Comparison of ENCODE assay signal across 21 cellular contexts in the genomic region with DNA sequence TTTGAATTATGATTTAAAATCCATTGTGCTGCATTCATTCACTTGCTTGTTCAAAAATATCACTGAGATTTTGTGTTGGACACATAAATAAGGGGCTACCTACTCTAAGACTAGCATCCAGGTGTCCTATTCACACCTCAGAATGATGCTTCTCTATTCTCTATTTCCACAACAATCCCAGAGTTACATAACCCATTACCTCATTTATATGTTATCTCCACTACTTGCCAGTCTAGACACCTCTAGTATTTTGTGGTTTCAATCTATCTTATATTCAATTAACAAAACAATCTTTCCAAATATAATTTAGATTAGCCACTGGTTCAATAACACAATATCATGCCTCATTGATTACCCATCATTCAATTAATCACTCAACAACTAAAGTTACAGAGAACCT.
DNase-seq lines count a peak whose midpoint lies in the region; ATAC-seq, FAIRE-seq and TF ChIP-seq lines count a peak whose summit lies in the region.
"Had no signal": no experiment of that assay in that cellular context is flagged by ENCODE, and none has a peak within 500 bp of the region (broad histone marks: within the 10 kb centered on the region; RNA-seq: fewer than 3 reads in every experiment).

No MANE protein-coding gene starts in this region.

- TF ChIP-seq CTCF in HepG2 (CRISPR knock-in tag; IDR thresholded peaks at IDR 0.05) (no peak), pancreas (IDR thresholded peaks at IDR 0.05) (no peak)

- no peak for TF ChIP-seq RAD21 in HepG2 (CRISPR knock-in tag; IDR thresholded peaks at IDR 0.05)

- H3K79me2 ChIP-seq in HepG2 (ENCODE audit: insufficient read depth, low read length): no peaks in the 10 kb centered on the region

- no peaks in the 10 kb centered on the region for H3K36me3 ChIP-seq in HepG2 (replicated peaks in 1 of 2; ENCODE audit: control insufficient read depth in 1 of 2, insufficient read depth in 2 of 2, low read length in 2 of 2)
- no peaks in the 10 kb centered on the region for H3K36me3 ChIP-seq in pancreas
- H3K36me3 ChIP-seq in small intestine (ENCODE audit: control insufficient read depth in 2 of 2, insufficient read depth in 2 of 2, low read length in 2 of 2): no peaks in the 10 kb centered on the region
- H3K36me3 ChIP-seq: BLaER1 treated with 17β-estradiol and CSF1 and Interleukin-3, amounts not matched to agents 10 nM and 100 nM had no signal

- ATAC-seq in HepG2 (peak; percentile 13; the same call in 1 of the 3 replicates), pancreas (peak in 3 of 4 donors; percentile 58 to 71 (median 63)), GM19324 (IDR thresholded peaks at IDR 0.05; ENCODE audit: low FRiP score, unreplicated experiment) (no peak)
- ATAC-seq: CD8-positive, alpha-beta T cell had no signal

- H2AFZ ChIP-seq in HepG2 (ENCODE audit: low read length): no peak overlapping the region

- no peak for TF ChIP-seq POLR2A in HepG2 (IDR thresholded peaks at IDR 0.05; ENCODE audit: insufficient read depth in 1 of 2, low read depth in 2 of 2, low read length in 2 of 2)

- in situ Hi-C loops in HepG2 (cut with HindIII; ENCODE audit: extremely low pct_ligation_motif_present, low pct_unique_long_range_greater_than_20kb): loop anchor here (25.0 kb wide), 1 partner anchor 496 kb away; a partner anchor contains a TSS

- no peaks in the 10 kb centered on the region for H3K27me3 ChIP-seq in HepG2 (ENCODE audit: control insufficient read depth in 1 of 2, insufficient read depth in 2 of 2, low read length in 2 of 2)
- no peaks in the 10 kb centered on the region for H3K27me3 ChIP-seq in pancreas
- H3K27me3 ChIP-seq in small intestine (ENCODE audit: control insufficient read depth in 2 of 2, insufficient read depth in 2 of 2, low read length in 2 of 2): no peaks in the 10 kb centered on the region
- H3K27me3 ChIP-seq: BLaER1 treated with 17β-estradiol and CSF1 and Interleukin-3, amounts not matched to agents 10 nM and 100 nM had no signal

- no peak overlapping the region for H3K27ac ChIP-seq in HepG2 (ENCODE audit: extremely low read length, insufficient read depth, low read length)
- peak overlapping the region in 2 of 4 donors; percentile 0 to 30 for H3K27ac ChIP-seq in pancreas
- no peak overlapping the region for H3K27ac ChIP-seq in small intestine (ENCODE audit: low read depth in 1 of 2, low read length in 1 of 2)
- H3K27ac ChIP-seq: BLaER1 treated with 17β-estradiol and CSF1 and Interleukin-3, amounts not matched to agents 10 nM and 100 nM; C4-2B had no signal

- peaks cover 32% of the 10 kb centered on the region for H3K9me3 ChIP-seq in HepG2 (ENCODE audit: low read length)
- no peaks in the 10 kb centered on the region for H3K9me3 ChIP-seq in pancreas
- H3K9me3 ChIP-seq in small intestine (ENCODE audit: control insufficient read depth, low read depth): no peaks in the 10 kb centered on the region
- H3K9me3 ChIP-seq: BLaER1 treated with 17β-estradiol and CSF1 and Interleukin-3, amounts not matched to agents 10 nM and 100 nM; Caco-2 had no signal

- CTCF ChIA-PET in HepG2 (lab: Yijun Ruan, JAX; ENCODE audit: low intra/inter-chr PET ratio, low total read pairs): no interaction called here

- no peak for TF ChIP-seq EP300 in HepG2 (IDR thresholded peaks at IDR 0.05; ENCODE audit: low read depth in 2 of 2, low read length in 2 of 2)
- no peak for TF ChIP-seq EP300 in HepG2 (CRISPR knock-in tag; IDR thresholded peaks at IDR 0.05; ENCODE audit: borderline replicate concordance)

- POLR2A ChIA-PET in HepG2 (lab: Yijun Ruan, JAX): no interaction called here

- no TSS peak for BruUV-seq in HepG2 (replicated peaks; lab: Mats Ljungman, UMichigan)

- FAIRE-seq in HepG2 (lab: Jason Lieb, UNC): no peak
- no peak for FAIRE-seq in pancreas (lab: Jason Lieb, UNC)
- no peak for FAIRE-seq in small intestine (lab: Jason Lieb, UNC)
- FAIRE-seq: A204.1, D721Med, G401.6, GM12891, GM19239 had no signal

- DNase-seq in HepG2 (ENCODE audit: low spot score) (no peak), pancreas (no peak), small intestine (no peak), AG08396 (ENCODE audit: low spot score) (no peak)
- DNase-seq: 8988T; ACHN; AML-193; Caco-2; Calu3; CD4-positive, alpha-beta T cell; CD8-positive, alpha-beta T cell; DMS79 treated with DMSO at 0.1 percent for 48 hours; GF-D8 had no signal

- H3K4me3 ChIP-seq in HepG2 (replicated peaks in 1 of 3; ENCODE audit: insufficient read depth in 1 of 3, low read depth in 2 of 3, low read length in 3 of 3): no peak overlapping the region
- H3K4me3 ChIP-seq in pancreas: no peak overlapping the region
- H3K4me3 ChIP-seq in small intestine (ENCODE audit: low read depth in 1 of 2, low read length in 2 of 2): no peak overlapping the region
- H3K4me3 ChIP-seq: BLaER1 treated with 17β-estradiol and CSF1 and Interleukin-3, amounts not matched to agents 10 nM and 100 nM had no signal

- H3K4me1 ChIP-seq in HepG2 (ENCODE audit: insufficient read depth, low read length): peaks cover 14% of the 10 kb centered on the region
- peaks cover 0 to 15% (median 9%) of the 10 kb centered on the region in 3 donors for H3K4me1 ChIP-seq in pancreas
- no peaks in the 10 kb centered on the region for H3K4me1 ChIP-seq in small intestine (ENCODE audit: control insufficient read depth in 2 of 2, insufficient read depth in 1 of 2, low read depth in 1 of 2, low read length in 1 of 2)
- H3K4me1 ChIP-seq: BLaER1 treated with 17β-estradiol and CSF1 and Interleukin-3, amounts not matched to agents 10 nM and 100 nM; Caco-2 had no signal

- H4K20me1 ChIP-seq in HepG2 (ENCODE audit: insufficient read depth, low read length): no peaks in the 10 kb centered on the region
- H4K20me1 ChIP-seq: BLaER1 treated with 17β-estradiol and CSF1 and Interleukin-3, amounts not matched to agents 10 nM and 100 nM had no signal

- H3K4me2 ChIP-seq in HepG2 (ENCODE audit: low read depth, low read length): no peak overlapping the region
- H3K4me2 ChIP-seq: BLaER1 treated with 17β-estradiol and CSF1 and Interleukin-3, amounts not matched to agents 10 nM and 100 nM had no signal

- intact Hi-C loops in HepG2 (cut with micrococcal nuclease; ENCODE audit: unreplicated experiment) (no loop called here), pancreas (cut with DNase I) (no loop called here)

- no peak overlapping the region for H3K9ac ChIP-seq in HepG2 (ENCODE audit: insufficient read depth, low read depth, low read length)
- H3K9ac ChIP-seq: BLaER1 treated with 17β-estradiol and CSF1 and Interleukin-3, amounts not matched to agents 10 nM and 100 nM had no signal

TF ChIP-seq in HepG2, 621 proteins besides CTCF, POLR2A, EP300 and RAD21:
- no peak for TF ChIP-seq ADNP (CRISPR knock-in tag; IDR thresholded peaks at IDR 0.05)
- TF ChIP-seq, protein P1, sequence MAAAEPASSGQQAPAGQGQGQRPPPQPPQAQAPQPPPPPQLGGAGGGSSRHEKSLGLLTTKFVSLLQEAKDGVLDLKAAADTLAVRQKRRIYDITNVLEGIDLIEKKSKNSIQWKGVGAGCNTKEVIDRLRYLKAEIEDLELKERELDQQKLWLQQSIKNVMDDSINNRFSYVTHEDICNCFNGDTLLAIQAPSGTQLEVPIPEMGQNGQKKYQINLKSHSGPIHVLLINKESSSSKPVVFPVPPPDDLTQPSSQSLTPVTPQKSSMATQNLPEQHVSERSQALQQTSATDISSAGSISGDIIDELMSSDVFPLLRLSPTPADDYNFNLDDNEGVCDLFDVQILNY (CRISPR knock-in tag; conservative IDR thresholded peaks at IDR 0.05): no peak
- TF ChIP-seq, protein P2, sequence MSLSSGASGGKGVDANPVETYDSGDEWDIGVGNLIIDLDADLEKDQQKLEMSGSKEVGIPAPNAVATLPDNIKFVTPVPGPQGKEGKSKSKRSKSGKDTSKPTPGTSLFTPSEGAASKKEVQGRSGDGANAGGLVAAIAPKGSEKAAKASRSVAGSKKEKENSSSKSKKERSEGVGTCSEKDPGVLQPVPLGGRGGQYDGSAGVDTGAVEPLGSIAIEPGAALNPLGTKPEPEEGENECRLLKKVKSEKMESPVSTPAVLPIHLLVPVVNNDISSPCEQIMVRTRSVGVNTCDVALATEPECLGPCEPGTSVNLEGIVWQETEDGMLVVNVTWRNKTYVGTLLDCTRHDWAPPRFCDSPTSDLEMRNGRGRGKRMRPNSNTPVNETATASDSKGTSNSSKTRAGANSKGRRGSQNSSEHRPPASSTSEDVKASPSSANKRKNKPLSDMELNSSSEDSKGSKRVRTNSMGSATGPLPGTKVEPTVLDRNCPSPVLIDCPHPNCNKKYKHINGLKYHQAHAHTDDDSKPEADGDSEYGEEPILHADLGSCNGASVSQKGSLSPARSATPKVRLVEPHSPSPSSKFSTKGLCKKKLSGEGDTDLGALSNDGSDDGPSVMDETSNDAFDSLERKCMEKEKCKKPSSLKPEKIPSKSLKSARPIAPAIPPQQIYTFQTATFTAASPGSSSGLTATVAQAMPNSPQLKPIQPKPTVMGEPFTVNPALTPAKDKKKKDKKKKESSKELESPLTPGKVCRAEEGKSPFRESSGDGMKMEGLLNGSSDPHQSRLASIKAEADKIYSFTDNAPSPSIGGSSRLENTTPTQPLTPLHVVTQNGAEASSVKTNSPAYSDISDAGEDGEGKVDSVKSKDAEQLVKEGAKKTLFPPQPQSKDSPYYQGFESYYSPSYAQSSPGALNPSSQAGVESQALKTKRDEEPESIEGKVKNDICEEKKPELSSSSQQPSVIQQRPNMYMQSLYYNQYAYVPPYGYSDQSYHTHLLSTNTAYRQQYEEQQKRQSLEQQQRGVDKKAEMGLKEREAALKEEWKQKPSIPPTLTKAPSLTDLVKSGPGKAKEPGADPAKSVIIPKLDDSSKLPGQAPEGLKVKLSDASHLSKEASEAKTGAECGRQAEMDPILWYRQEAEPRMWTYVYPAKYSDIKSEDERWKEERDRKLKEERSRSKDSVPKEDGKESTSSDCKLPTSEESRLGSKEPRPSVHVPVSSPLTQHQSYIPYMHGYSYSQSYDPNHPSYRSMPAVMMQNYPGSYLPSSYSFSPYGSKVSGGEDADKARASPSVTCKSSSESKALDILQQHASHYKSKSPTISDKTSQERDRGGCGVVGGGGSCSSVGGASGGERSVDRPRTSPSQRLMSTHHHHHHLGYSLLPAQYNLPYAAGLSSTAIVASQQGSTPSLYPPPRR (CRISPR knock-in tag; IDR thresholded peaks at IDR 0.05; ENCODE audit: borderline replicate concordance): 0 out of 2 replicates have a peak, but pooled peaks have one; percentile 6
- TF ChIP-seq MLLT10 (CRISPR knock-in tag; IDR thresholded peaks at IDR 0.05): no peak
- TF ChIP-seq, protein P3, sequence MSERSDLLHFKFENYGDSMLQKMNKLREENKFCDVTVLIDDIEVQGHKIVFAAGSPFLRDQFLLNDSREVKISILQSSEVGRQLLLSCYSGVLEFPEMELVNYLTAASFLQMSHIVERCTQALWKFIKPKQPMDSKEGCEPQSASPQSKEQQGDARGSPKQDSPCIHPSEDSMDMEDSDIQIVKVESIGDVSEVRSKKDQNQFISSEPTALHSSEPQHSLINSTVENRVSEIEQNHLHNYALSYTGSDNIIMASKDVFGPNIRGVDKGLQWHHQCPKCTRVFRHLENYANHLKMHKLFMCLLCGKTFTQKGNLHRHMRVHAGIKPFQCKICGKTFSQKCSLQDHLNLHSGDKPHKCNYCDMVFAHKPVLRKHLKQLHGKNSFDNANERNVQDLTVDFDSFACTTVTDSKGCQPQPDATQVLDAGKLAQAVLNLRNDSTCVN (CRISPR knock-in tag; IDR thresholded peaks at IDR 0.05; ENCODE audit: borderline replicate concordance): no peak
- no peak for TF ChIP-seq FOSL1 (CRISPR knock-in tag; IDR thresholded peaks at IDR 0.05; ENCODE audit: borderline replicate concordance)
